In genomic region chr7:106045592-106045991, GRCh38 we compare ENCODE assay signal across 19 cellular contexts.
DNase-seq lines count a peak whose midpoint lies in the region; ATAC-seq and TF ChIP-seq lines count a peak whose summit lies in the region.
"Had no signal": no experiment of that assay in that cellular context is flagged by ENCODE, and none has a peak within 500 bp of the region (broad histone marks: within the 10 kb centered on the region; RNA-seq: fewer than 3 reads in every experiment).

No MANE protein-coding gene starts in this region.

- no peak for TF ChIP-seq CTCF in AG10803 (conservative IDR thresholded peaks at IDR 0.05; ENCODE audit: low read length)
- TF ChIP-seq CTCF in choroid plexus epithelial cell (conservative IDR thresholded peaks at IDR 0.05; ENCODE audit: low read depth, low read length), result no peak

- DNase-seq in AG10803 (ENCODE audit: low read depth) (peak; percentile 29), NCI-H446 treated with DMSO at 0.1 percent for 48 hours (lab: John Stamatoyannopoulos, UW) (peak; percentile 49), choroid plexus epithelial cell (ENCODE audit: low read depth) (peak; percentile 30), iris pigment epithelial cell (ENCODE audit: low read depth) (peak; percentile 44), iPS-NIHi11 (ENCODE audit: low spot score) (no peak), medulla oblongata (ENCODE audit: extremely low spot score) (no peak)
- DNase-seq in stimulated activated CD4-positive, alpha-beta T cell treated with anti-CD3 and anti-CD28 coated beads, Interleukin-4, amount 100 ng/mL, for 24 hours, result no peak
- DNase-seq: 8988T; CD8-positive, alpha-beta T cell; DMS79 treated with DMSO at 0.1 percent for 48 hours; H9; NCI-H1092; NCI-H146; NCI-H2081; NCI-H524 had no signal

- H3K4me3 ChIP-seq in AG10803 (ENCODE audit: low read length) (no peak overlapping the region), choroid plexus epithelial cell (ENCODE audit: low read depth, low read length) (no peak overlapping the region)
- H3K4me3 ChIP-seq: BLaER1 had no signal

- no peak for ATAC-seq in HG03460 (IDR thresholded peaks at IDR 0.05; ENCODE audit: unreplicated experiment)
- ATAC-seq: CD8-positive, alpha-beta T cell; HepG2; Panc1 had no signal

Comparison
In these comparisons a context has a peak if more than half of its experiments do, and no peak if none do; other contexts are left out.
1. DNase-seq: peak in AG10803 (single experiment), NCI-H446 treated with DMSO at 0.1 percent for 48 hours (single experiment), choroid plexus epithelial cell (single experiment) and iris pigment epithelial cell (single experiment); none in stimulated activated CD4-positive, alpha-beta T cell treated with anti-CD3 and anti-CD28 coated beads, Interleukin-4, amount 100 ng/mL, for 24 hours (single experiment), iPS-NIHi11 (single experiment) and medulla oblongata (single experiment).